In genomic region chr14:93332032-93332852, GRCh38 we compare ENCODE assay signal across 8 cellular contexts. TPM values are rescaled to one million over a fixed set of nuclear protein-coding genes. Genes with fewer than 3 reads are reported as not detected.
DNase-seq lines count a peak whose midpoint lies in the region; ATAC-seq and TF ChIP-seq lines count a peak whose summit lies in the region.

No MANE protein-coding gene starts in this region.

- peak overlapping the region; percentile 94 for H3K4ac ChIP-seq in trophoblast cell (ENCODE audit: low read depth, low read length)

- H3K4me1 ChIP-seq in heart left ventricle = peaks cover 0 to 58% (median 29%) of the 10 kb centered on the region in 12 donors
- peaks cover 0 to 2% of the 10 kb centered on the region in 2 experiments for H3K4me1 ChIP-seq in trophoblast cell (ENCODE audit: control insufficient read depth in 1 of 2, insufficient read depth in 2 of 2, low read length in 2 of 2)

- H3K36me3 Mint-ChIP-seq in activated naive CD8-positive, alpha-beta T cell treated with anti-CD3 and anti-CD28 coated beads, Interleukin-2, amount 10 ng/mL, durations not matched to agents 7 days and 5 days = peaks cover 7% of the 10 kb centered on the region

- H3K4me3 ChIP-seq in heart left ventricle (peak overlapping the region; percentile 61 to 98 (median 90)), trophoblast cell (ENCODE audit: low read depth, low read length) (peak overlapping the region; percentile 100)

- H3K27me3 ChIP-seq in heart left ventricle (no peaks in the 10 kb centered on the region), trophoblast cell (ENCODE audit: insufficient read depth, low read length) (no peaks in the 10 kb centered on the region)

- no peak overlapping the region for H3K23ac ChIP-seq in trophoblast cell (ENCODE audit: low read length)

- DNase-seq in AG08396 (ENCODE audit: low spot score) = peak; percentile 77
- peak; percentile 59 for DNase-seq in NCI-H526 treated with DMSO at 0.1 percent for 48 hours (lab: John Stamatoyannopoulos, UW)
- no peak for DNase-seq in activated naive CD8-positive, alpha-beta T cell treated with anti-CD3 and anti-CD28 coated beads, Interleukin-2, amount 10 ng/mL, durations not matched to agents 7 days and 5 days
- DNase-seq in heart left ventricle = peak; percentile 67 to 80 (median 72)
- DNase-seq in trophoblast cell = peak; percentile 64 to 78
- no peak for DNase-seq in SHP77 treated with DMSO at 0.1 percent for 48 hours (lab: John Stamatoyannopoulos, UW)

- H2BK5ac ChIP-seq in trophoblast cell (ENCODE audit: low read depth, low read length, poor library complexity) = peak overlapping the region; percentile 95

- WGBS in heart left ventricle, 4 donors = 0 to 1% (median 0%) methylated on average over 7 to 72 of the region's 72 CpGs
- WGBS in trophoblast cell (ENCODE audit: extremely low coverage, insufficient coverage, insufficient read length) = no CpG with 5 or more reads among the region's 72 CpGs

- H3K9ac ChIP-seq in trophoblast cell (ENCODE audit: low read length) = peak overlapping the region; percentile 98

- H3K14ac ChIP-seq in trophoblast cell (ENCODE audit: low read length) = peak overlapping the region; percentile 93

- no peak for TF ChIP-seq POLR2A in heart left ventricle (IDR thresholded peaks at IDR 0.05)

- H3K4me3 Mint-ChIP-seq in activated naive CD8-positive, alpha-beta T cell treated with anti-CD3 and anti-CD28 coated beads, Interleukin-2, amount 10 ng/mL, durations not matched to agents 7 days and 5 days = peak overlapping the region; percentile 89

- peak overlapping the region; percentile 82 for H2BK120ac ChIP-seq in trophoblast cell (ENCODE audit: insufficient read depth, low read length, poor library complexity)

- H3K9me3 Mint-ChIP-seq in activated naive CD8-positive, alpha-beta T cell treated with anti-CD3 and anti-CD28 coated beads, Interleukin-2, amount 10 ng/mL, durations not matched to agents 7 days and 5 days = peaks cover 2% of the 10 kb centered on the region

- H4K8ac ChIP-seq in trophoblast cell (ENCODE audit: low read depth, low read length) = peak overlapping the region; percentile 93

- H2AK5ac ChIP-seq in trophoblast cell (ENCODE audit: low read length) = peak overlapping the region; percentile 68

- peak overlapping the region; percentile 91 for H3K4me2 ChIP-seq in trophoblast cell (ENCODE audit: low read length)

- H3K36me3 ChIP-seq in heart left ventricle (no peaks in the 10 kb centered on the region), trophoblast cell (ENCODE audit: control insufficient read depth in 1 of 2, insufficient read depth in 2 of 2, low read length in 2 of 2) (no peaks in the 10 kb centered on the region)

- H3K18ac ChIP-seq in trophoblast cell (ENCODE audit: low read length) = peak overlapping the region; percentile 93

- H4K12ac ChIP-seq in trophoblast cell (ENCODE audit: low read depth, low read length) = peak overlapping the region; percentile 80

- peak in 1 of 12 donors; percentile 14 for TF ChIP-seq CTCF in heart left ventricle (IDR thresholded peaks at IDR 0.05)

- H3K4me1 Mint-ChIP-seq in activated naive CD8-positive, alpha-beta T cell treated with anti-CD3 and anti-CD28 coated beads, Interleukin-2, amount 10 ng/mL, durations not matched to agents 7 days and 5 days = peaks cover 29% of the 10 kb centered on the region

- H3K9me3 ChIP-seq in heart left ventricle (peaks cover 0 to 6% (median 0%) of the 10 kb centered on the region in 12 donors), trophoblast cell (ENCODE audit: insufficient read depth, low read depth, low read length) (no peaks in the 10 kb centered on the region)

- H3K27ac Mint-ChIP-seq in activated naive CD8-positive, alpha-beta T cell treated with anti-CD3 and anti-CD28 coated beads, Interleukin-2, amount 10 ng/mL, durations not matched to agents 7 days and 5 days = peak overlapping the region; percentile 94

- H2BK12ac ChIP-seq in trophoblast cell (ENCODE audit: low read length) = peak overlapping the region; percentile 78

- no peaks in the 10 kb centered on the region for H3K27me3 Mint-ChIP-seq in activated naive CD8-positive, alpha-beta T cell treated with anti-CD3 and anti-CD28 coated beads, Interleukin-2, amount 10 ng/mL, durations not matched to agents 7 days and 5 days

- peak overlapping the region; percentile 90 for H2AFZ ChIP-seq in trophoblast cell (ENCODE audit: insufficient read depth, low read length, poor library complexity)

- peak overlapping the region; percentile 99 for H4K91ac ChIP-seq in trophoblast cell (ENCODE audit: low read depth, low read length)

- H3K79me2 ChIP-seq in trophoblast cell (ENCODE audit: control insufficient read depth, insufficient read depth, low read length, poor library complexity) = peaks cover 12% of the 10 kb centered on the region

- peak overlapping the region; percentile 87 to 99 (median 98) for H3K27ac ChIP-seq in heart left ventricle
- H3K27ac ChIP-seq in trophoblast cell (ENCODE audit: low read depth, low read length) = peak overlapping the region; percentile 100

- POLR2A ChIA-PET in activated naive CD8-positive, alpha-beta T cell treated with anti-CD3 and anti-CD28 coated beads, Interleukin-2, amount 10 ng/mL, durations not matched to agents 7 days and 5 days (lab: Charles Lee) = interaction anchor here (1.5 kb wide), 1 partner anchor 102 kb away, joined by 3 read pairs; no protein-coding TSS in a partner anchor

- peaks cover 12% of the 10 kb centered on the region for H3K79me1 ChIP-seq in trophoblast cell (ENCODE audit: low read length)

- intact Hi-C loops in heart left ventricle (cut with DNase I) = loop anchor here in 4 of 10 donors (5.0 to 10.0 kb wide), 2 partner anchors 125 to 127 kb away; partner anchors contain the start of genes GON7 (in 4 of the 4) and UBR7 (in 4 of the 4)

- ATAC-seq in GM18502 (IDR thresholded peaks at IDR 0.05; ENCODE audit: poor library complexity, unreplicated experiment) = peak; percentile 61
- peak; percentile 70 for ATAC-seq in HG02885 (IDR thresholded peaks at IDR 0.05; ENCODE audit: poor library complexity, unreplicated experiment)
- ATAC-seq in activated naive CD8-positive, alpha-beta T cell treated with anti-CD3 and anti-CD28 coated beads, Interleukin-2, amount 10 ng/mL, durations not matched to agents 7 days and 5 days (ENCODE audit: low read depth) = peak; percentile 55
- ATAC-seq in heart left ventricle = peak; percentile 6 to 88 (median 72)

RNA-seq across cellular contexts. Expression of gene BTBD7, which starts 0.6 kb away (rescaled TPM):
- 10 to 100 TPM; 22.3 to 24.8 TPM for total RNA-seq in activated naive CD8-positive, alpha-beta T cell treated with anti-CD3 and anti-CD28 coated beads, Interleukin-2, amount 10 ng/mL, durations not matched to agents 7 days and 5 days
- 10 to 100 TPM; 10.6 to 34.0 (median 20.8) TPM for total RNA-seq in heart left ventricle
- 1 to 10 TPM; 7.2 to 8.7 TPM for polyA plus RNA-seq in heart left ventricle
- 31.7 and 35.2 TPM in 2 replicates for polyA plus RNA-seq in trophoblast cell (2013)

RNA-seq across cellular contexts. Expression of gene COX8C, which starts 14.7 kb away (rescaled TPM):
- total RNA-seq in activated naive CD8-positive, alpha-beta T cell treated with anti-CD3 and anti-CD28 coated beads, Interleukin-2, amount 10 ng/mL, durations not matched to agents 7 days and 5 days = not detected
- total RNA-seq in heart left ventricle = 1 to 10 TPM in 3 of 9 donors, under 1 TPM in 3, not detected in 3; 0.60 to 2.0 (median 0.89) TPM
- not detected for polyA plus RNA-seq in heart left ventricle
- 0.31 and 0.40 TPM in 2 replicates for polyA plus RNA-seq in trophoblast cell (2013)

Comparison
In these comparisons a context has a peak if more than half of its experiments do, and no peak if none do; other contexts are left out.
1. DNase-seq: peak in AG08396 (single experiment), NCI-H526 treated with DMSO at 0.1 percent for 48 hours (single experiment), heart left ventricle (5 of 5) and trophoblast cell (2 of 2); none in activated naive CD8-positive, alpha-beta T cell treated with anti-CD3 and anti-CD28 coated beads, Interleukin-2, amount 10 ng/mL, durations not matched to agents 7 days and 5 days (single experiment) and SHP77 treated with DMSO at 0.1 percent for 48 hours (single experiment).
2. Peak in every context shown above with its lines, with median percentiles within 50 percentile points of each other: ATAC-seq.